ENCODE assay signal across 22 cellular contexts in genomic region chr19:39805120-39805519, GRCh38. TPM values are rescaled to one million over a fixed set of nuclear protein-coding genes. Genes with fewer than 3 reads are reported as not detected.
"Had no signal": no experiment of that assay in that cellular context is flagged by ENCODE, and none has a peak within 500 bp of the region (broad histone marks: within the 10 kb centered on the region; RNA-seq: fewer than 3 reads in every experiment).

No MANE protein-coding gene starts in this region.

- H3K4me3 ChIP-seq: colonic mucosa, heart left ventricle, transverse colon, vagina had no signal

- DNase-seq: activated CD4-positive, alpha-beta T cell treated with anti-CD3 and anti-CD28 coated beads, Interleukin-2, amount 10 ng/mL, durations not matched to agents 24 days and 14 days; activated CD4-positive, CD25-positive, alpha-beta regulatory T cell; activated CD8-positive, alpha-beta memory T cell treated with anti-CD3 and anti-CD28 coated beads, Interleukin-2, amount 50 U/mL, for 48 hours; activated gamma-delta T cell; activated T-cell treated with anti-CD3 and anti-CD28 coated beads, Interleukin-2, amount 50 U/mL, for 72 hours; colonic mucosa; foreskin melanocyte; left colon; midbrain; small intestine; stimulated activated CD4-positive, alpha-beta T cell treated with anti-CD3 and anti-CD28 coated beads, Interleukin-4, amount 100 ng/mL, for 24 hours; stimulated activated naive CD4-positive, alpha-beta T cell; transverse colon had no signal

- ATAC-seq: activated naive CD4-positive, alpha-beta T cell treated with anti-CD3 and anti-CD28 coated beads, Interleukin-2, amount 50 U/mL, for 72 hours; activated T-cell treated with anti-CD3 and anti-CD28 coated beads, Interleukin-2, amount 50 U/mL, for 72 hours; left colon had no signal

- H3K36me3 ChIP-seq: colonic mucosa, heart left ventricle, transverse colon, vagina had no signal

- H3K27ac ChIP-seq: colonic mucosa, heart left ventricle, transverse colon, vagina had no signal

- H3K9me3 ChIP-seq: colonic mucosa, heart left ventricle, transverse colon, vagina had no signal

- H3K4me1 ChIP-seq: colonic mucosa, heart left ventricle, transverse colon, vagina had no signal

- H3K27me3 ChIP-seq: colonic mucosa, vagina had no signal

RNA-seq across cellular contexts. Expression of gene LEUTX, which starts 26.5 kb away (rescaled TPM):
- total RNA-seq: activated CD4-positive, alpha-beta T cell treated with anti-CD3 and anti-CD28 coated beads, Interleukin-2, amount 10 ng/mL, durations not matched to agents 24 days and 14 days; activated naive CD4-positive, alpha-beta T cell treated with anti-CD3 and anti-CD28 coated beads, Interleukin-2, amount 50 U/mL, for 72 hours; activated T-cell treated with anti-CD3 and anti-CD28 coated beads, Interleukin-2, amount 50 U/mL, for 72 hours; cardiac septum; colonic mucosa; heart left ventricle; left colon; lung microvascular endothelial cell; myocyte; osteoblast; subcutaneous adipose tissue; transverse colon; vagina had no signal
- polyA plus RNA-seq: heart left ventricle, neural cell, small intestine had no signal
